In the genomic region with DNA sequence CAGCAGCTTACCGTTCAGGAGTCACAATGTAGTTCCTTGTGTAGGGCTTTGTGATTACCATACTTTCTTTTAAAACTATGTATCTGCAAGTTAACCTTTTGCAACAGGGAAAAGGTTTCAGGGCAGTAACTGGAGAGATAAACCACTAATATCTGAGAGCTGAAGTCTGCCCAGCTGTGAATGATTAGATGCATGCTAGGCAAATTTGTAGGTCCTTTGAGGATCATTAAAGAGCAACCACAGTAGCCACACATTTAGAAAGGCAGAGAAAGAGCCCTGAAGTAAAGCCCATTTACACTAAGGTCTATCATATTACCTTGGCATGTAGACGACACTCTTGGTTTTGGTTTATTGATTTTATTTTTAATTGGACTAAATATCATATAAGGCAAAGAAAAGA, we compare ENCODE assay signal across 1 cellular context.
TF ChIP-seq lines count a peak whose summit lies in the region.

No MANE protein-coding gene starts in this region.

TF ChIP-seq in WTC11, 78 proteins besides CTCF, POLR2A, EP300 and RAD21 (continued from another document):
- TF ChIP-seq, protein P1, sequence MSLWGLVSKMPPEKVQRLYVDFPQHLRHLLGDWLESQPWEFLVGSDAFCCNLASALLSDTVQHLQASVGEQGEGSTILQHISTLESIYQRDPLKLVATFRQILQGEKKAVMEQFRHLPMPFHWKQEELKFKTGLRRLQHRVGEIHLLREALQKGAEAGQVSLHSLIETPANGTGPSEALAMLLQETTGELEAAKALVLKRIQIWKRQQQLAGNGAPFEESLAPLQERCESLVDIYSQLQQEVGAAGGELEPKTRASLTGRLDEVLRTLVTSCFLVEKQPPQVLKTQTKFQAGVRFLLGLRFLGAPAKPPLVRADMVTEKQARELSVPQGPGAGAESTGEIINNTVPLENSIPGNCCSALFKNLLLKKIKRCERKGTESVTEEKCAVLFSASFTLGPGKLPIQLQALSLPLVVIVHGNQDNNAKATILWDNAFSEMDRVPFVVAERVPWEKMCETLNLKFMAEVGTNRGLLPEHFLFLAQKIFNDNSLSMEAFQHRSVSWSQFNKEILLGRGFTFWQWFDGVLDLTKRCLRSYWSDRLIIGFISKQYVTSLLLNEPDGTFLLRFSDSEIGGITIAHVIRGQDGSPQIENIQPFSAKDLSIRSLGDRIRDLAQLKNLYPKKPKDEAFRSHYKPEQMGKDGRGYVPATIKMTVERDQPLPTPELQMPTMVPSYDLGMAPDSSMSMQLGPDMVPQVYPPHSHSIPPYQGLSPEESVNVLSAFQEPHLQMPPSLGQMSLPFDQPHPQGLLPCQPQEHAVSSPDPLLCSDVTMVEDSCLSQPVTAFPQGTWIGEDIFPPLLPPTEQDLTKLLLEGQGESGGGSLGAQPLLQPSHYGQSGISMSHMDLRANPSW (CRISPR knock-in tag; conservative IDR thresholded peaks at IDR 0.05; ENCODE audit: low read depth) = no peak
- TF ChIP-seq GTF2I (CRISPR knock-in tag; conservative IDR thresholded peaks at IDR 0.05) = no peak
- no peak for TF ChIP-seq KAT7 (CRISPR knock-in tag; IDR thresholded peaks at IDR 0.05; ENCODE audit: borderline replicate concordance)
- no peak for TF ChIP-seq ZNF416 (CRISPR knock-in tag; IDR thresholded peaks at IDR 0.05)
- TF ChIP-seq, protein P2, sequence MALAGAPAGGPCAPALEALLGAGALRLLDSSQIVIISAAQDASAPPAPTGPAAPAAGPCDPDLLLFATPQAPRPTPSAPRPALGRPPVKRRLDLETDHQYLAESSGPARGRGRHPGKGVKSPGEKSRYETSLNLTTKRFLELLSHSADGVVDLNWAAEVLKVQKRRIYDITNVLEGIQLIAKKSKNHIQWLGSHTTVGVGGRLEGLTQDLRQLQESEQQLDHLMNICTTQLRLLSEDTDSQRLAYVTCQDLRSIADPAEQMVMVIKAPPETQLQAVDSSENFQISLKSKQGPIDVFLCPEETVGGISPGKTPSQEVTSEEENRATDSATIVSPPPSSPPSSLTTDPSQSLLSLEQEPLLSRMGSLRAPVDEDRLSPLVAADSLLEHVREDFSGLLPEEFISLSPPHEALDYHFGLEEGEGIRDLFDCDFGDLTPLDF (CRISPR knock-in tag; IDR thresholded peaks at IDR 0.05) = no peak
- TF ChIP-seq OVOL2 (CRISPR knock-in tag; IDR thresholded peaks at IDR 0.05; ENCODE audit: borderline replicate concordance) = no peak
- TF ChIP-seq, protein P3, sequence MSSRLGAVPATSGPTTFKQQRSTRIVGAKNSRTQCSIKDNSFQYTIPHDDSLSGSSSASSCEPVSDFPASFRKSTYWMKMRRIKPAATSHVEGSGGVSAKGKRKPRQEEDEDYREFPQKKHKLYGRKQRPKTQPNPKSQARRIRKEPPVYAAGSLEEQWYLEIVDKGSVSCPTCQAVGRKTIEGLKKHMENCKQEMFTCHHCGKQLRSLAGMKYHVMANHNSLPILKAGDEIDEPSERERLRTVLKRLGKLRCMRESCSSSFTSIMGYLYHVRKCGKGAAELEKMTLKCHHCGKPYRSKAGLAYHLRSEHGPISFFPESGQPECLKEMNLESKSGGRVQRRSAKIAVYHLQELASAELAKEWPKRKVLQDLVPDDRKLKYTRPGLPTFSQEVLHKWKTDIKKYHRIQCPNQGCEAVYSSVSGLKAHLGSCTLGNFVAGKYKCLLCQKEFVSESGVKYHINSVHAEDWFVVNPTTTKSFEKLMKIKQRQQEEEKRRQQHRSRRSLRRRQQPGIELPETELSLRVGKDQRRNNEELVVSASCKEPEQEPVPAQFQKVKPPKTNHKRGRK (CRISPR knock-in tag; IDR thresholded peaks at IDR 0.05; ENCODE audit: borderline replicate concordance) = no peak
- TF ChIP-seq HMGA2 (CRISPR knock-in tag; IDR thresholded peaks at IDR 0.05) = no peak
- TF ChIP-seq ZNF423 (CRISPR knock-in tag; IDR thresholded peaks at IDR 0.05) = no peak
